ENCODE assay signal across 18 cellular contexts in genomic region chr20:6654490-6655247, GRCh38.
DNase-seq lines count a peak whose midpoint lies in the region; ATAC-seq and TF ChIP-seq lines count a peak whose summit lies in the region.
"Had no signal": no experiment of that assay in that cellular context is flagged by ENCODE, and none has a peak within 500 bp of the region (broad histone marks: within the 10 kb centered on the region; RNA-seq: fewer than 3 reads in every experiment).

No MANE protein-coding gene starts in this region.

- DNase-seq in IMR-90 = no peak
- DNase-seq in colonic mucosa = peak; percentile 46
- DNase-seq in kidney tubule cell (ENCODE audit: low spot score) = peak; percentile 52
- no peak for DNase-seq in SW 1271 (lab: John Stamatoyannopoulos, UW)
- no peak for DNase-seq in T-helper 2 cell
- no peak for DNase-seq in testis
- DNase-seq: activated naive CD4-positive, alpha-beta T cell treated with Interleukin-2 at 50 U/mL for 16 hours; NCI-H1048; NCI-H2107; stimulated activated CD4-positive, alpha-beta T cell treated with anti-CD3 and anti-CD28 coated beads, Interleukin-4, amount 100 ng/mL, for 4 hours had no signal

- peak overlapping the region; percentile 50; the same call in 1 of the 2 replicates for H2BK120ac ChIP-seq in IMR-90 (ENCODE audit: low read depth, low read length)

- H4K20me1 ChIP-seq in IMR-90 (ENCODE audit: insufficient read depth, low read length) = no peaks in the 10 kb centered on the region

- H4K91ac ChIP-seq in IMR-90 (ENCODE audit: insufficient read depth, low read depth, low read length) = no peak overlapping the region; the same call in 1 of the 2 replicates

- H3K9ac ChIP-seq in IMR-90 (ENCODE audit: low read depth, low read length) (no peak overlapping the region), colonic mucosa (ENCODE audit: low read depth in 2 of 2, low read length in 2 of 2) (peak overlapping the region in 1 of 2 donors; percentile 29)

- TF ChIP-seq POLR2A in IMR-90 (IDR thresholded peaks at IDR 0.05; ENCODE audit: low read depth, low read length) (no peak), testis (IDR thresholded peaks at IDR 0.05) (no peak)

- H3K14ac ChIP-seq in IMR-90 (replicated peaks; ENCODE audit: low read depth, low read length) = 0 out of 2 replicates have a peak overlapping the region, but pooled peaks have one; percentile 6

- H3K27ac ChIP-seq in 22Rv1 (peak overlapping the region; percentile 61), IMR-90 (ENCODE audit: insufficient read depth, low read length) (no peak overlapping the region), colonic mucosa (peak overlapping the region; percentile 67), testis (no peak overlapping the region)
- H3K27ac ChIP-seq: neutrophil, tibial nerve had no signal

- no peak; the same call in 1 of the 2 replicates for ATAC-seq in IMR-90 (ENCODE audit: low read depth)
- ATAC-seq in GM19452 (IDR thresholded peaks at IDR 0.05; ENCODE audit: unreplicated experiment) = no peak
- ATAC-seq: activated CD4-positive, CD25-positive, alpha-beta regulatory T cell treated with anti-CD3 and anti-CD28 coated beads, Interleukin-2, amount 50 U/mL, for 24 hours; HCT116; HepG2; sciatic nerve had no signal

- peak overlapping the region; percentile 27; the same call in 1 of the 2 replicates for H3K18ac ChIP-seq in IMR-90 (ENCODE audit: low read depth, low read length)

- peaks cover 1% of the 10 kb centered on the region; the same call in 1 of the 2 replicates for H3K27me3 ChIP-seq in IMR-90 (ENCODE audit: control insufficient read depth, insufficient read depth, low read length)
- H3K27me3 ChIP-seq in colonic mucosa = no peaks in the 10 kb centered on the region
- no peaks in the 10 kb centered on the region for H3K27me3 ChIP-seq in testis
- H3K27me3 ChIP-seq: neutrophil, tibial nerve had no signal

- H3K4me1 ChIP-seq in IMR-90 (ENCODE audit: control insufficient read depth, insufficient read depth, low read length) (0 out of 2 replicates have a peak, but pooled peaks cover 3% of the 10 kb centered on the region), colonic mucosa (no peaks in the 10 kb centered on the region), testis (no peaks in the 10 kb centered on the region)
- H3K4me1 ChIP-seq: tibial nerve had no signal

- H3K4me3 ChIP-seq in IMR-90 (ENCODE audit: insufficient read depth, low read depth, low read length) = no peak overlapping the region
- H3K4me3 ChIP-seq in colonic mucosa = no peak overlapping the region
- no peak overlapping the region for H3K4me3 ChIP-seq in testis
- H3K4me3 ChIP-seq: tibial nerve had no signal

- no peak overlapping the region for H2AK9ac ChIP-seq in IMR-90 (replicated peaks; ENCODE audit: low read depth, low read length, poor library complexity)

- H4K5ac ChIP-seq in IMR-90 (ENCODE audit: low read depth, low read length) = no peak overlapping the region

- CTCF ChIA-PET in IMR-90 (lab: Yijun Ruan, JAX) = interaction anchor here (0.6 kb wide), 1 partner anchor 111 kb away, joined by 3 read pairs; no protein-coding TSS in a partner anchor

- H2BK20ac ChIP-seq in IMR-90 (ENCODE audit: low read depth, low read length) = peak overlapping the region; percentile 50

- H3K56ac ChIP-seq in IMR-90 (ENCODE audit: extremely low read depth, insufficient read depth, low read length) = no peak overlapping the region

- H2BK5ac ChIP-seq in IMR-90 (ENCODE audit: low read depth, low read length, poor library complexity, severe bottlenecking) = no peak overlapping the region

- intact Hi-C loops in IMR-90 (cut with micrococcal nuclease) = no loop called here
- intact Hi-C loops in colonic mucosa (cut with DNase I) = no loop called here
- intact Hi-C loops in testis (cut with DNase I; ENCODE audit: low total_unique reads) = no loop called here

- H2AFZ ChIP-seq in IMR-90 (replicated peaks; ENCODE audit: low read length, poor library complexity) = no peak overlapping the region

- WGBS in IMR-90 (ENCODE audit: extremely low coverage in 2 of 2, insufficient read length in 1 of 2), 2 experiments = 92% methylated on average over 4 of the region's 10 CpGs; no CpG with 5 or more reads in 1 of the 2 experiments
- WGBS in testis, 2 donors = 74 to 79% methylated on average over 10 of the region's 10 CpGs

- no peak overlapping the region for H3K23ac ChIP-seq in IMR-90 (ENCODE audit: low read depth, low read length)

- H3K9me1 ChIP-seq in IMR-90 (ENCODE audit: insufficient read depth, low read length) = no peaks in the 10 kb centered on the region

- no peak overlapping the region for H3K4me2 ChIP-seq in IMR-90 (ENCODE audit: low read depth, low read length)

- 0 out of 4 replicates have a peak overlapping the region, but pooled peaks of 1 of the 2 experiments have one; percentile 30 for H4K8ac ChIP-seq in IMR-90 (ENCODE audit: low read depth in 2 of 2, low read length in 2 of 2)

- TF ChIP-seq RAD21 in IMR-90 (IDR thresholded peaks at IDR 0.05; ENCODE audit: low read length) = no peak

- H3K36me3 ChIP-seq in IMR-90 (ENCODE audit: control insufficient read depth, insufficient read depth, low read length) (no peaks in the 10 kb centered on the region), colonic mucosa (no peaks in the 10 kb centered on the region), testis (ENCODE audit: low read depth, missing control alignments) (no peaks in the 10 kb centered on the region)
- H3K36me3 ChIP-seq: neutrophil, tibial nerve had no signal

- 0 out of 2 replicates have a peak overlapping the region, but pooled peaks have one; percentile 38 for H3K4ac ChIP-seq in IMR-90 (ENCODE audit: low read depth, low read length)

- no peaks in the 10 kb centered on the region for H3K9me3 ChIP-seq in IMR-90 (ENCODE audit: control insufficient read depth, insufficient read depth, low read length)
- no peaks in the 10 kb centered on the region for H3K9me3 ChIP-seq in colonic mucosa
- no peaks in the 10 kb centered on the region for H3K9me3 ChIP-seq in testis
- H3K9me3 ChIP-seq: neutrophil, tibial nerve had no signal

- no TSS peak for BruUV-seq in IMR-90 (replicated peaks; lab: Mats Ljungman, UMichigan)

- H3K79me1 ChIP-seq in IMR-90 (ENCODE audit: low read depth in 1 of 2, low read length in 2 of 2) = no peaks in the 10 kb centered on the region

- in situ Hi-C loops in IMR-90 (cut with MboI; ENCODE audit: low sequenced_read_pairs) = no loop called here

- POLR2A ChIA-PET in IMR-90 (lab: Charles Lee; ENCODE audit: unreplicated experiment) = no interaction called here

- H2BK15ac ChIP-seq in IMR-90 (ENCODE audit: low read depth, low read length) = no peak overlapping the region

- peak overlapping the region; percentile 0; the same call in 1 of the 2 replicates for H2AK5ac ChIP-seq in IMR-90 (ENCODE audit: low read depth, low read length)

- dilution Hi-C loops in IMR-90 (cut with HindIII; ENCODE audit: low sequenced_read_pairs, unreplicated experiment) = no loop called here

- TF ChIP-seq CTCF in 22Rv1 (IDR thresholded peaks at IDR 0.05) = no peak
- no peak for TF ChIP-seq CTCF in IMR-90 (conservative IDR thresholded peaks at IDR 0.05; ENCODE audit: low read depth, low read length)
- TF ChIP-seq CTCF in colonic mucosa (IDR thresholded peaks at IDR 0.05) = no peak
- no peak for TF ChIP-seq CTCF in testis (IDR thresholded peaks at IDR 0.05)

TF ChIP-seq in IMR-90, 13 proteins besides CTCF, POLR2A, EP300 and RAD21:
- TF ChIP-seq SMC3 (IDR thresholded peaks at IDR 0.05; ENCODE audit: low read depth, low read length) (no peak), MAZ (IDR thresholded peaks at IDR 0.05; ENCODE audit: borderline replicate concordance, low read depth, low read length) (no peak), CEBPB (IDR thresholded peaks at IDR 0.05; ENCODE audit: low read depth, low read length) (no peak), MXI1 (IDR thresholded peaks at IDR 0.05; ENCODE audit: borderline replicate concordance, low read depth, low read length) (no peak), MAFK (IDR thresholded peaks at IDR 0.05; ENCODE audit: low read depth, low read length) (no peak), RCOR1 (IDR thresholded peaks at IDR 0.05; ENCODE audit: insufficient replicate concordance, low read length) (no peak), BHLHE40 (IDR thresholded peaks at IDR 0.05; ENCODE audit: low read depth, low read length) (no peak), CHD1 (IDR thresholded peaks at IDR 0.05; ENCODE audit: low read depth, low read length) (no peak), USF2 (IDR thresholded peaks at IDR 0.05; ENCODE audit: low read depth, low read length) (no peak), FOS (IDR thresholded peaks at IDR 0.05; ENCODE audit: low read depth, low read length) (no peak)

Comparison
In these comparisons a context has a peak if more than half of its experiments do, and no peak if none do; other contexts are left out.
1. H3K27ac ChIP-seq: peak in 22Rv1 (single experiment) and colonic mucosa (single experiment); none in IMR-90 (single experiment) and testis (0 of 2).
2. DNase-seq: peak in colonic mucosa (single experiment) and kidney tubule cell (single experiment); none in IMR-90 (single experiment), SW 1271 (0 of 2), T-helper 2 cell (0 of 5) and testis (single experiment).